Comparison of ENCODE assay signal across 1 cellular context in genomic region chr3:189404797-189405484, GRCh38.
A peak's percentile ranks its signal among the peaks of the same experiment; 100 is the strongest.
TF ChIP-seq lines count a peak whose summit lies in the region.

No MANE protein-coding gene starts in this region.

TF ChIP-seq in GM12878, 131 proteins besides CTCF, POLR2A, EP300 and RAD21 (continued from another document):
- TF ChIP-seq, protein P1, sequence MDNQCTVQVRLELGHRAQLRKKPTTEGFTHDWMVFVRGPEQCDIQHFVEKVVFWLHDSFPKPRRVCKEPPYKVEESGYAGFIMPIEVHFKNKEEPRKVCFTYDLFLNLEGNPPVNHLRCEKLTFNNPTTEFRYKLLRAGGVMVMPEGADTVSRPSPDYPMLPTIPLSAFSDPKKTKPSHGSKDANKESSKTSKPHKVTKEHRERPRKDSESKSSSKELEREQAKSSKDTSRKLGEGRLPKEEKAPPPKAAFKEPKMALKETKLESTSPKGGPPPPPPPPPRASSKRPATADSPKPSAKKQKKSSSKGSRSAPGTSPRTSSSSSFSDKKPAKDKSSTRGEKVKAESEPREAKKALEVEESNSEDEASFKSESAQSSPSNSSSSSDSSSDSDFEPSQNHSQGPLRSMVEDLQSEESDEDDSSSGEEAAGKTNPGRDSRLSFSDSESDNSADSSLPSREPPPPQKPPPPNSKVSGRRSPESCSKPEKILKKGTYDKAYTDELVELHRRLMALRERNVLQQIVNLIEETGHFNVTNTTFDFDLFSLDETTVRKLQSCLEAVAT (IDR thresholded peaks at IDR 0.05) = no peak
- TF ChIP-seq ETV6 (conservative IDR thresholded peaks at IDR 0.05 in 1 of 2, IDR thresholded peaks at IDR 0.05 in 1 of 2; ENCODE audit: borderline replicate concordance in 1 of 2, low read depth in 1 of 2) = peak in 1 of 2 experiments; percentile 60; a peak in 1 of 4 replicates
- no peak for TF ChIP-seq RCOR1 (conservative IDR thresholded peaks at IDR 0.05; ENCODE audit: low read depth, low read length)
- TF ChIP-seq SMC3 (IDR thresholded peaks at IDR 0.05; ENCODE audit: borderline replicate concordance, low read length) = no peak
- 0 out of 2 replicates have a peak, but pooled peaks have one; percentile 19 for TF ChIP-seq GABPA (IDR thresholded peaks at IDR 0.05; ENCODE audit: low read depth)
- TF ChIP-seq CBFB (IDR thresholded peaks at IDR 0.05; ENCODE audit: low read depth) = peak; percentile 56; the same call in 1 of the 2 replicates
- TF ChIP-seq NFIC (IDR thresholded peaks at IDR 0.05; ENCODE audit: low read depth, low read length) = peak; percentile 90
- TF ChIP-seq KDM1A (IDR thresholded peaks at IDR 0.05; ENCODE audit: borderline replicate concordance) = no peak
- TF ChIP-seq CEBPB (IDR thresholded peaks at IDR 0.05; ENCODE audit: borderline replicate concordance in 1 of 2, low read depth in 2 of 2, low read length in 2 of 2) = 0 out of 4 replicates have a peak, but pooled peaks of 1 of the 2 experiments have one; percentile 38
- peak; percentile 55; the same call in 1 of the 2 replicates for TF ChIP-seq CREM (IDR thresholded peaks at IDR 0.05; ENCODE audit: low read depth)
- peak; percentile 50; the same call in 1 of the 2 replicates for TF ChIP-seq ATF2 (IDR thresholded peaks at IDR 0.05; ENCODE audit: low read length)
- peak; percentile 41 for TF ChIP-seq IKZF1 (conservative IDR thresholded peaks at IDR 0.05)
- TF ChIP-seq IRF4 (IDR thresholded peaks at IDR 0.05; ENCODE audit: low read depth, low read length) = 0 out of 2 replicates have a peak, but pooled peaks have one; percentile 26
- 0 out of 2 replicates have a peak, but pooled peaks have one; percentile 31 for TF ChIP-seq EED (IDR thresholded peaks at IDR 0.05; ENCODE audit: low read depth)
- TF ChIP-seq MTA2 (IDR thresholded peaks at IDR 0.05; ENCODE audit: low read depth) = peak; percentile 33; the same call in 1 of the 2 replicates
- TF ChIP-seq BCL3 (IDR thresholded peaks at IDR 0.05; ENCODE audit: borderline replicate concordance, insufficient read depth, low read depth, low read length, poor library complexity, severe bottlenecking) = peak; percentile 13
- TF ChIP-seq, protein P2, sequence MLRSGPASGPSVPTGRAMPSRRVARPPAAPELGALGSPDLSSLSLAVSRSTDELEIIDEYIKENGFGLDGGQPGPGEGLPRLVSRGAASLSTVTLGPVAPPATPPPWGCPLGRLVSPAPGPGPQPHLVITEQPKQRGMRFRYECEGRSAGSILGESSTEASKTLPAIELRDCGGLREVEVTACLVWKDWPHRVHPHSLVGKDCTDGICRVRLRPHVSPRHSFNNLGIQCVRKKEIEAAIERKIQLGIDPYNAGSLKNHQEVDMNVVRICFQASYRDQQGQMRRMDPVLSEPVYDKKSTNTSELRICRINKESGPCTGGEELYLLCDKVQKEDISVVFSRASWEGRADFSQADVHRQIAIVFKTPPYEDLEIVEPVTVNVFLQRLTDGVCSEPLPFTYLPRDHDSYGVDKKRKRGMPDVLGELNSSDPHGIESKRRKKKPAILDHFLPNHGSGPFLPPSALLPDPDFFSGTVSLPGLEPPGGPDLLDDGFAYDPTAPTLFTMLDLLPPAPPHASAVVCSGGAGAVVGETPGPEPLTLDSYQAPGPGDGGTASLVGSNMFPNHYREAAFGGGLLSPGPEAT (IDR thresholded peaks at IDR 0.05; ENCODE audit: low read depth) = 0 out of 2 replicates have a peak, but pooled peaks have one; percentile 17
- peak; percentile 30; the same call in 1 of the 2 replicates for TF ChIP-seq PML (IDR thresholded peaks at IDR 0.05; ENCODE audit: low read length)
- 0 out of 2 replicates have a peak, but pooled peaks have one; percentile 34 for TF ChIP-seq MEF2A (IDR thresholded peaks at IDR 0.05; ENCODE audit: insufficient read depth, low read depth, low read length)
- peak; percentile 78 for TF ChIP-seq JUNB (IDR thresholded peaks at IDR 0.05)
- 0 out of 2 replicates have a peak, but pooled peaks have one; percentile 24 for TF ChIP-seq DPF2 (IDR thresholded peaks at IDR 0.05)
- peak; percentile 62 for TF ChIP-seq NR2F1 (conservative IDR thresholded peaks at IDR 0.05)
- TF ChIP-seq POLR2AphosphoS5 (IDR thresholded peaks at IDR 0.05; ENCODE audit: low read length) = no peak
- TF ChIP-seq USF1 (IDR thresholded peaks at IDR 0.05; ENCODE audit: borderline replicate concordance, extremely low read length, insufficient read depth, low read depth, low read length) = no peak
- TF ChIP-seq, protein P3, sequence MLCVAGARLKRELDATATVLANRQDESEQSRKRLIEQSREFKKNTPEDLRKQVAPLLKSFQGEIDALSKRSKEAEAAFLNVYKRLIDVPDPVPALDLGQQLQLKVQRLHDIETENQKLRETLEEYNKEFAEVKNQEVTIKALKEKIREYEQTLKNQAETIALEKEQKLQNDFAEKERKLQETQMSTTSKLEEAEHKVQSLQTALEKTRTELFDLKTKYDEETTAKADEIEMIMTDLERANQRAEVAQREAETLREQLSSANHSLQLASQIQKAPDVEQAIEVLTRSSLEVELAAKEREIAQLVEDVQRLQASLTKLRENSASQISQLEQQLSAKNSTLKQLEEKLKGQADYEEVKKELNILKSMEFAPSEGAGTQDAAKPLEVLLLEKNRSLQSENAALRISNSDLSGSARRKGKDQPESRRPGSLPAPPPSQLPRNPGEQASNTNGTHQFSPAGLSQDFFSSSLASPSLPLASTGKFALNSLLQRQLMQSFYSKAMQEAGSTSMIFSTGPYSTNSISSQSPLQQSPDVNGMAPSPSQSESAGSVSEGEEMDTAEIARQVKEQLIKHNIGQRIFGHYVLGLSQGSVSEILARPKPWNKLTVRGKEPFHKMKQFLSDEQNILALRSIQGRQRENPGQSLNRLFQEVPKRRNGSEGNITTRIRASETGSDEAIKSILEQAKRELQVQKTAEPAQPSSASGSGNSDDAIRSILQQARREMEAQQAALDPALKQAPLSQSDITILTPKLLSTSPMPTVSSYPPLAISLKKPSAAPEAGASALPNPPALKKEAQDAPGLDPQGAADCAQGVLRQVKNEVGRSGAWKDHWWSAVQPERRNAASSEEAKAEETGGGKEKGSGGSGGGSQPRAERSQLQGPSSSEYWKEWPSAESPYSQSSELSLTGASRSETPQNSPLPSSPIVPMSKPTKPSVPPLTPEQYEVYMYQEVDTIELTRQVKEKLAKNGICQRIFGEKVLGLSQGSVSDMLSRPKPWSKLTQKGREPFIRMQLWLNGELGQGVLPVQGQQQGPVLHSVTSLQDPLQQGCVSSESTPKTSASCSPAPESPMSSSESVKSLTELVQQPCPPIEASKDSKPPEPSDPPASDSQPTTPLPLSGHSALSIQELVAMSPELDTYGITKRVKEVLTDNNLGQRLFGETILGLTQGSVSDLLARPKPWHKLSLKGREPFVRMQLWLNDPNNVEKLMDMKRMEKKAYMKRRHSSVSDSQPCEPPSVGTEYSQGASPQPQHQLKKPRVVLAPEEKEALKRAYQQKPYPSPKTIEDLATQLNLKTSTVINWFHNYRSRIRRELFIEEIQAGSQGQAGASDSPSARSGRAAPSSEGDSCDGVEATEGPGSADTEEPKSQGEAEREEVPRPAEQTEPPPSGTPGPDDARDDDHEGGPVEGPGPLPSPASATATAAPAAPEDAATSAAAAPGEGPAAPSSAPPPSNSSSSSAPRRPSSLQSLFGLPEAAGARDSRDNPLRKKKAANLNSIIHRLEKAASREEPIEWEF (IDR thresholded peaks at IDR 0.05; ENCODE audit: insufficient replicate concordance, low read depth, low read length) = no peak
